12 cellular contexts compared by ENCODE assay signal in the genomic region with DNA sequence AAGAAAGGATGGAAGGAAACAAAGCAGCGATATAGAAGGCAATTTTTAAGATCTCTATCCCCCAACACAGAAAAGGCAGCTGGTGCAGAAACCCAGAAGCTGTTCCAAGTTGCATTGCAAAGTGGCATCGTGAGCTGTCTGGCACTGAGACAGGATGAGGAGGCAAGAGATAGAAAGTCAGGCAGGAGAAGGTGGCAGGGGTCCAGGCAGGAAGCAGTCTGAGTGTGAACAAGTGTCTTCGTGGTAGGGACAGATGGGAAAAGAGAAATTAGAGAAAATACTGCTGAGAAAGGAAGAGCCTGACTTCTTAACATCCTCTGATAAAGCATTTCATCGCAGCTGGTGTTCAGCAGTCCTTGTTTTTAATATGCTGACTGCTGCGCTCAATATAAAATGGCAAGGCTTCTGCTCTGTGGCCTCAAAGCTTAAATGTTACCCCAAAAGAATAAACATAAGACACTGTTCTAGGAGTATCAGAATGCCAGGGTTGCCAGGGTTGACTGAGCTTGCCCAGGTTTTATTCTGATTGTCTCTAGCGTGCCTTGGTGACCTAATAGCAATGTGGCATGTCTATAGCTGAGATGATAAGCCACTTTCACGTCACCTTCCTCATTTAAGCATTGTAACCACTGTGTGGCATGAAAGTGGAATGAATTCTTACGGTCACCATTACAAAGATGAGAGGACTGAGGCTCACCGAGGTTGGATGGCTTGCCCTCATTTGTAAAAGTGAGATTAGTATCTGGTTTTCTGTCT.
DNase-seq lines count a peak whose midpoint lies in the region; ATAC-seq and TF ChIP-seq lines count a peak whose summit lies in the region.
"Had no signal": no experiment of that assay in that cellular context is flagged by ENCODE, and none has a peak within 500 bp of the region (broad histone marks: within the 10 kb centered on the region; RNA-seq: fewer than 3 reads in every experiment).

No MANE protein-coding gene starts in this region.

- no peak overlapping the region for H3K9ac ChIP-seq in trophoblast cell (ENCODE audit: low read length)

- H3K14ac ChIP-seq in trophoblast cell (ENCODE audit: low read length) = no peak overlapping the region

- no peak for TF ChIP-seq POLR2A in upper lobe of left lung (IDR thresholded peaks at IDR 0.05)

- POLR2A ChIA-PET in Caco-2 (lab: Charles Lee) = no interaction called here

- H3K9me3 ChIP-seq in trophoblast cell (ENCODE audit: insufficient read depth, low read depth, low read length) (no peaks in the 10 kb centered on the region), Caco-2 (no peaks in the 10 kb centered on the region), upper lobe of left lung (no peaks in the 10 kb centered on the region)
- H3K9me3 ChIP-seq: left lung had no signal

- CTCF ChIA-PET in Caco-2 (lab: Charles Lee) = no interaction called here

- no peak overlapping the region for H4K8ac ChIP-seq in trophoblast cell (ENCODE audit: low read depth, low read length)

- peak overlapping the region; percentile 51 for H4K91ac ChIP-seq in trophoblast cell (ENCODE audit: low read depth, low read length)

- H4K12ac ChIP-seq in trophoblast cell (ENCODE audit: low read depth, low read length) = no peak overlapping the region

- H2AK5ac ChIP-seq in trophoblast cell (ENCODE audit: low read length) = peak overlapping the region; percentile 76

- H3K4me1 Mint-ChIP-seq in Caco-2 (ENCODE audit: low read depth, unreplicated experiment) = no peaks in the 10 kb centered on the region
- H3K4me1 Mint-ChIP-seq: CD4-positive, alpha-beta memory T cell had no signal

- H3K27me3 Mint-ChIP-seq in Caco-2 (ENCODE audit: insufficient read depth, unreplicated experiment) = no peaks in the 10 kb centered on the region

- no peak for TF ChIP-seq EP300 in upper lobe of left lung (IDR thresholded peaks at IDR 0.05)

- H3K4ac ChIP-seq in trophoblast cell (ENCODE audit: low read depth, low read length) = no peak overlapping the region

- no peaks in the 10 kb centered on the region for H3K79me2 ChIP-seq in trophoblast cell (ENCODE audit: control insufficient read depth, insufficient read depth, low read length, poor library complexity)

- BruUV-seq in Caco-2 (replicated peaks; lab: Mats Ljungman, UMichigan) = no TSS peak

- H3K36me3 Mint-ChIP-seq in Caco-2 (ENCODE audit: insufficient read depth, unreplicated experiment) = no peaks in the 10 kb centered on the region
- H3K36me3 Mint-ChIP-seq: CD4-positive, alpha-beta memory T cell had no signal

- no peaks in the 10 kb centered on the region for H3K9me3 Mint-ChIP-seq in Caco-2 (ENCODE audit: unreplicated experiment)
- H3K9me3 Mint-ChIP-seq: CD4-positive, alpha-beta memory T cell had no signal

- H2BK5ac ChIP-seq in trophoblast cell (ENCODE audit: low read depth, low read length, poor library complexity) = no peak overlapping the region

- H3K4me1 ChIP-seq in trophoblast cell (ENCODE audit: control insufficient read depth in 1 of 2, insufficient read depth in 2 of 2, low read length in 2 of 2) = peaks cover 2 to 9% of the 10 kb centered on the region in 2 experiments
- no peaks in the 10 kb centered on the region for H3K4me1 ChIP-seq in Caco-2
- H3K4me1 ChIP-seq in upper lobe of left lung = peaks cover 7 to 25% (median 13%) of the 10 kb centered on the region in 4 donors

- DNase-seq in DMS79 (lab: John Stamatoyannopoulos, UW) = peak; percentile 63
- peak; percentile 90 for DNase-seq in NCI-H524 treated with DMSO at 0.1 percent for 48 hours (lab: John Stamatoyannopoulos, UW)
- peak; percentile 9 to 15 for DNase-seq in foreskin fibroblast
- DNase-seq in trophoblast cell = no peak
- no peak for DNase-seq in Caco-2
- DNase-seq in upper lobe of left lung = no peak
- no peak for DNase-seq in HT-29 (ENCODE audit: low spot score)
- no peak for DNase-seq in ACHN
- DNase-seq: activated CD8-positive, alpha-beta memory T cell treated with anti-CD3 and anti-CD28 coated beads, Interleukin-2, amount 50 U/mL, for 4 hours; CD4-positive, alpha-beta memory T cell; left lung; stimulated activated CD4-positive, alpha-beta T cell treated with anti-CD3 and anti-CD28 coated beads, Interleukin-1b, Interleukin-23, amount 100 ng/mL, for 48 hours had no signal

- WGBS in trophoblast cell (ENCODE audit: extremely low coverage, insufficient coverage, insufficient read length) = no CpG with 5 or more reads among the region's 9 CpGs
- 42 to 58% methylated on average over 9 of the region's 9 CpGs for WGBS in upper lobe of left lung, 2 donors

- H3K36me3 ChIP-seq in trophoblast cell (ENCODE audit: control insufficient read depth in 1 of 2, insufficient read depth in 2 of 2, low read length in 2 of 2) (no peaks in the 10 kb centered on the region), Caco-2 (ENCODE audit: control insufficient read depth, insufficient read depth, low read length) (no peaks in the 10 kb centered on the region), upper lobe of left lung (no peaks in the 10 kb centered on the region)
- H3K36me3 ChIP-seq: left lung had no signal

- peaks cover 1% of the 10 kb centered on the region for H3K79me1 ChIP-seq in trophoblast cell (ENCODE audit: low read length)

- peak overlapping the region; percentile 17 for H2BK120ac ChIP-seq in trophoblast cell (ENCODE audit: insufficient read depth, low read length, poor library complexity)

- ATAC-seq in upper lobe of left lung (ENCODE audit: low FRiP score in 2 of 2) = no peak

- H3K18ac ChIP-seq in trophoblast cell (ENCODE audit: low read length) = no peak overlapping the region

- H3K4me3 ChIP-seq in foreskin fibroblast (ENCODE audit: low read depth in 1 of 2, low read length in 2 of 2) (no peak overlapping the region), trophoblast cell (ENCODE audit: low read depth, low read length) (no peak overlapping the region), Caco-2 (ENCODE audit: low read depth, low read length) (no peak overlapping the region), upper lobe of left lung (no peak overlapping the region)
- H3K4me3 ChIP-seq: left lung had no signal

- H3K27me3 ChIP-seq in trophoblast cell (ENCODE audit: insufficient read depth, low read length) = no peaks in the 10 kb centered on the region
- no peaks in the 10 kb centered on the region for H3K27me3 ChIP-seq in Caco-2 (replicated peaks; ENCODE audit: control insufficient read depth, insufficient read depth, low read length)
- H3K27me3 ChIP-seq in upper lobe of left lung = no peaks in the 10 kb centered on the region
- H3K27me3 ChIP-seq: left lung had no signal

- intact Hi-C loops in Caco-2 (cut with micrococcal nuclease; ENCODE audit: unreplicated experiment) = no loop called here

- peak overlapping the region; percentile 54 for H2BK12ac ChIP-seq in trophoblast cell (ENCODE audit: low read length)

- no peak overlapping the region for H3K23ac ChIP-seq in trophoblast cell (ENCODE audit: low read length)

- H3K4me2 ChIP-seq in trophoblast cell (ENCODE audit: low read length) = no peak overlapping the region

- TF ChIP-seq CTCF in foreskin fibroblast (IDR thresholded peaks at IDR 0.05; ENCODE audit: low read depth, low read length) = no peak
- TF ChIP-seq CTCF in Caco-2 (IDR thresholded peaks at IDR 0.05; ENCODE audit: insufficient read depth in 1 of 2, low read depth in 1 of 2, low read length in 1 of 2, severe bottlenecking in 1 of 2, unreplicated experiment in 1 of 2) = no peak
- TF ChIP-seq CTCF in upper lobe of left lung (IDR thresholded peaks at IDR 0.05) = no peak

- in situ Hi-C loops in ACHN (cut with HindIII; ENCODE audit: low pct_ligation_motif_present, low pct_unique_long_range_greater_than_20kb, low sequenced_read_pairs) = no loop called here

- no peak overlapping the region for H3K4me3 Mint-ChIP-seq in Caco-2 (ENCODE audit: unreplicated experiment)
- H3K4me3 Mint-ChIP-seq: CD4-positive, alpha-beta memory T cell had no signal

- no peak overlapping the region for H2AFZ ChIP-seq in trophoblast cell (ENCODE audit: insufficient read depth, low read length, poor library complexity)

- H3K27ac ChIP-seq in trophoblast cell (ENCODE audit: low read depth, low read length) = no peak overlapping the region
- H3K27ac ChIP-seq in upper lobe of left lung = no peak overlapping the region

- no peak overlapping the region for H3K27ac Mint-ChIP-seq in Caco-2 (ENCODE audit: unreplicated experiment)
- H3K27ac Mint-ChIP-seq: CD4-positive, alpha-beta memory T cell had no signal

Comparison
In these comparisons a context has a peak if more than half of its experiments do, and no peak if none do; other contexts are left out.
1. DNase-seq: peak in DMS79 (single experiment), NCI-H524 treated with DMSO at 0.1 percent for 48 hours (single experiment) and foreskin fibroblast (2 of 2); none in trophoblast cell (0 of 2), Caco-2 (0 of 2), upper lobe of left lung (0 of 2), HT-29 (single experiment) and ACHN (single experiment).